Comparison of ENCODE assay signal across 23 cellular contexts in genomic region chr12:107228076-107228475, GRCh38.
DNase-seq lines count a peak whose midpoint lies in the region; ATAC-seq, FAIRE-seq and TF ChIP-seq lines count a peak whose summit lies in the region.
"Had no signal": no experiment of that assay in that cellular context is flagged by ENCODE, and none has a peak within 500 bp of the region (broad histone marks: within the 10 kb centered on the region; RNA-seq: fewer than 3 reads in every experiment).

No MANE protein-coding gene starts in this region.

- no peak overlapping the region for H2AK5ac ChIP-seq in H1 (ENCODE audit: low read depth, low read length)

- POLR2A ChIA-PET in H1 (lab: Charles Lee; ENCODE audit: partially characterized antibody): no interaction called here

- TF ChIP-seq EP300 in H1 (IDR thresholded peaks at IDR 0.05; ENCODE audit: borderline replicate concordance in 1 of 2, low read depth in 2 of 2, low read length in 2 of 2): no peak

- H2BK15ac ChIP-seq in H1 (ENCODE audit: low read length): no peak overlapping the region; the same call in 1 of the 2 replicates

- TF ChIP-seq POLR2A in H1 (IDR thresholded peaks at IDR 0.05; ENCODE audit: control extremely low read depth in 1 of 2, low read depth in 2 of 2, low read length in 2 of 2): no peak

- no peak overlapping the region for H3K14ac ChIP-seq in H1 (ENCODE audit: insufficient read length)

- peak overlapping the region; percentile 54 for H4K5ac ChIP-seq in H1 (ENCODE audit: insufficient read length, low read depth, low read length)

- H3F3A ChIP-seq in GM23338 (replicated peaks; ENCODE audit: low read depth) (no peaks in the 10 kb centered on the region), neural progenitor cell (ENCODE audit: low read depth) (no peaks in the 10 kb centered on the region)

- intact Hi-C loops in upper lobe of right lung (cut with DNase I): no loop called here

- H2BK12ac ChIP-seq in H1 (ENCODE audit: low read depth, low read length): peak overlapping the region; percentile 56; the same call in 1 of the 2 replicates

- H3K79me1 ChIP-seq in H1 (ENCODE audit: low read depth, low read length): no peaks in the 10 kb centered on the region

- no peak for TF ChIP-seq CTCF in GM23338 (conservative IDR thresholded peaks at IDR 0.05; ENCODE audit: low read depth in 2 of 2)
- no peak for TF ChIP-seq CTCF in H1 (IDR thresholded peaks at IDR 0.05; ENCODE audit: control extremely low read depth in 1 of 3, insufficient read depth in 1 of 3, low read depth in 1 of 3, low read length in 3 of 3)
- no peak for TF ChIP-seq CTCF in neural progenitor cell (IDR thresholded peaks at IDR 0.05)
- no peak for TF ChIP-seq CTCF in upper lobe of right lung (IDR thresholded peaks at IDR 0.05)

- peak overlapping the region; percentile 48 for H2BK120ac ChIP-seq in H1 (replicated peaks; ENCODE audit: low read depth, low read length)

- H3K27ac Mint-ChIP-seq in GM23338 (no peak overlapping the region), neural progenitor cell (no peak overlapping the region)
- H3K27ac Mint-ChIP-seq: B cell; CD8-positive, alpha-beta T cell; IgD-negative memory B cell had no signal

- no peak overlapping the region for H3K56ac ChIP-seq in H1 (replicated peaks; ENCODE audit: insufficient read length, low read depth, low read length)

- peak overlapping the region; percentile 41 for H4K91ac ChIP-seq in H1 (replicated peaks; ENCODE audit: insufficient read length, low read length)

- H3K9me3 Mint-ChIP-seq in GM23338 (no peaks in the 10 kb centered on the region), neural progenitor cell (no peaks in the 10 kb centered on the region)
- H3K9me3 Mint-ChIP-seq: CD8-positive, alpha-beta T cell had no signal

- no peak overlapping the region for H3K4ac ChIP-seq in H1 (replicated peaks; ENCODE audit: insufficient read length, low read depth, low read length)

- H3K27ac ChIP-seq in GM23338 (ENCODE audit: low read depth) (no peak overlapping the region), H1 (ENCODE audit: low read depth, low read length) (no peak overlapping the region), neural progenitor cell (no peak overlapping the region), upper lobe of right lung (no peak overlapping the region)
- H3K27ac ChIP-seq: 22Rv1; BLaER1 treated with 17β-estradiol and CSF1 and Interleukin-3, amounts not matched to agents 10 nM and 100 nM; GM23248 had no signal

- 0 out of 2 replicates have a peak, but pooled peaks cover 6% of the 10 kb centered on the region for H3K9me2 ChIP-seq in GM23338 (ENCODE audit: insufficient read depth)

- H3K4me2 ChIP-seq in GM23338 (no peak overlapping the region), H1 (ENCODE audit: insufficient read depth in 1 of 2, low read depth in 2 of 2, low read length in 2 of 2) (peak overlapping the region in 1 of 2 experiments; percentile 3; a peak in 1 of 4 replicates), neural progenitor cell (peak overlapping the region; percentile 53)
- H3K4me2 ChIP-seq: BLaER1 treated with 17β-estradiol and CSF1 and Interleukin-3, amounts not matched to agents 10 nM and 100 nM had no signal

- no peaks in the 10 kb centered on the region for H3K36me3 Mint-ChIP-seq in GM23338 (ENCODE audit: low read depth)
- H3K36me3 Mint-ChIP-seq in neural progenitor cell: no peaks in the 10 kb centered on the region
- H3K36me3 Mint-ChIP-seq: CD8-positive, alpha-beta T cell; IgD-negative memory B cell had no signal

- DNase-seq in GM23338 (ENCODE audit: low spot score) (no peak), H1 (ENCODE audit: low read depth in 1 of 2, low spot score in 2 of 2) (no peak), neural progenitor cell (ENCODE audit: low spot score) (peak; percentile 49), upper lobe of right lung (no peak), HPDE6-E6E7 (ENCODE audit: extremely low spot score) (no peak), DMS153 treated with DMSO at 0.1 percent for 48 hours (lab: John Stamatoyannopoulos, UW; ENCODE audit: unreplicated experiment) (no peak), 8988T (no peak)
- DNase-seq: Calu3; CD8-positive, alpha-beta T cell; DMS53; DND-41; EL; GM23248; HCEC 1CT; Karpas-422; KBM-7 had no signal

- TF ChIP-seq RAD21 in H1 (IDR thresholded peaks at IDR 0.05 in 1 of 2, conservative IDR thresholded peaks at IDR 0.05 in 1 of 2; ENCODE audit: low read depth in 2 of 2, low read length in 2 of 2): no peak

- H3K9me3 ChIP-seq in H1 (ENCODE audit: insufficient read depth in 2 of 2, low read depth in 1 of 2, low read length in 1 of 2) (no peaks in the 10 kb centered on the region), neural progenitor cell (ENCODE audit: low read depth) (no peaks in the 10 kb centered on the region), upper lobe of right lung (no peaks in the 10 kb centered on the region)
- H3K9me3 ChIP-seq: BLaER1 treated with 17β-estradiol and CSF1 and Interleukin-3, amounts not matched to agents 10 nM and 100 nM had no signal

- H3K4me1 Mint-ChIP-seq in GM23338 (peaks cover 17% of the 10 kb centered on the region), neural progenitor cell (peaks cover 9% of the 10 kb centered on the region)
- H3K4me1 Mint-ChIP-seq: B cell, IgD-negative memory B cell had no signal

- peak overlapping the region; percentile 51; the same call in 1 of the 2 replicates for H3K18ac ChIP-seq in H1 (ENCODE audit: extremely low read depth, low read length)

- H3K4me1 ChIP-seq in GM23338 (ENCODE audit: insufficient read depth): peaks cover 13% of the 10 kb centered on the region
- H3K4me1 ChIP-seq in H1 (replicated peaks in 1 of 4; ENCODE audit: control insufficient read depth in 3 of 4, insufficient read depth in 4 of 4, low read length in 3 of 4): peaks cover 0 to 11% (median 5%) of the 10 kb centered on the region in 4 experiments; a peak in 4 of 7 replicates
- peaks cover 16% of the 10 kb centered on the region for H3K4me1 ChIP-seq in neural progenitor cell
- H3K4me1 ChIP-seq in upper lobe of right lung: no peaks in the 10 kb centered on the region
- H3K4me1 ChIP-seq: BLaER1 treated with 17β-estradiol and CSF1 and Interleukin-3, amounts not matched to agents 10 nM and 100 nM had no signal

- ATAC-seq in GM23338: peak; percentile 72
- peak; percentile 25 for ATAC-seq in upper lobe of right lung
- ATAC-seq: CD8-positive, alpha-beta T cell; GM12878; HepG2 had no signal

- H3K4me3 ChIP-seq in GM23338: no peak overlapping the region
- no peak overlapping the region for H3K4me3 ChIP-seq in H1 (ENCODE audit: extremely low read depth in 1 of 4, insufficient read depth in 2 of 4, low read depth in 3 of 4, low read length in 4 of 4)
- no peak overlapping the region for H3K4me3 ChIP-seq in neural progenitor cell
- no peak overlapping the region for H3K4me3 ChIP-seq in upper lobe of right lung
- H3K4me3 ChIP-seq: BLaER1 treated with 17β-estradiol and CSF1 and Interleukin-3, amounts not matched to agents 10 nM and 100 nM; GM12878; GM23248 had no signal

- H3K4me3 Mint-ChIP-seq in GM23338 (no peak overlapping the region), neural progenitor cell (no peak overlapping the region)
- H3K4me3 Mint-ChIP-seq: B cell; CD8-positive, alpha-beta T cell; IgD-negative memory B cell had no signal

- H2BK5ac ChIP-seq in H1 (ENCODE audit: low read depth, low read length): no peak overlapping the region

- H3K9ac ChIP-seq in H1 (replicated peaks in 1 of 4; ENCODE audit: extremely low read depth in 1 of 4, low read depth in 3 of 4, low read length in 3 of 4) (no peak overlapping the region), neural progenitor cell (no peak overlapping the region)
- H3K9ac ChIP-seq: BLaER1 treated with 17β-estradiol and CSF1 and Interleukin-3, amounts not matched to agents 10 nM and 100 nM; GM23248 had no signal

- no peaks in the 10 kb centered on the region for H3K27me3 ChIP-seq in GM23338 (ENCODE audit: insufficient read depth)
- H3K27me3 ChIP-seq in H1 (replicated peaks in 1 of 4; ENCODE audit: control insufficient read depth in 3 of 4, extremely low read depth in 1 of 4, insufficient read depth in 3 of 4, low read length in 3 of 4): no peaks in the 10 kb centered on the region
- no peaks in the 10 kb centered on the region for H3K27me3 ChIP-seq in neural progenitor cell
- H3K27me3 ChIP-seq in upper lobe of right lung: no peaks in the 10 kb centered on the region
- H3K27me3 ChIP-seq: BLaER1 treated with 17β-estradiol and CSF1 and Interleukin-3, amounts not matched to agents 10 nM and 100 nM had no signal

- H3K27me3 Mint-ChIP-seq in GM23338 (ENCODE audit: insufficient read depth, low read depth, poor library complexity) (no peaks in the 10 kb centered on the region), neural progenitor cell (ENCODE audit: insufficient read depth, low read depth) (peaks cover 17% of the 10 kb centered on the region)
- H3K27me3 Mint-ChIP-seq: IgD-negative memory B cell had no signal

- H4K8ac ChIP-seq in H1 (ENCODE audit: extremely low read depth, insufficient read depth, low read length): no peak overlapping the region; the same call in 1 of the 2 replicates

- 65% methylated on average over 4 of the region's 4 CpGs; no CpG with 5 or more reads in 1 of the 2 experiments for WGBS in H1 (ENCODE audit: extremely low coverage in 1 of 2, insufficient coverage in 1 of 2, insufficient read length in 1 of 2, insufficient replicate concordance in 2 of 2, low coverage in 1 of 2, low lambda C conversion rate in 2 of 2, missing lambda C conversion rate in 1 of 2), 2 experiments

- H3K23ac ChIP-seq in H1 (ENCODE audit: insufficient read length): no peak overlapping the region

- no peaks in the 10 kb centered on the region for H3K36me3 ChIP-seq in GM23338 (ENCODE audit: insufficient read depth)
- no peaks in the 10 kb centered on the region for H3K36me3 ChIP-seq in H1 (ENCODE audit: control insufficient read depth in 2 of 4, insufficient read depth in 4 of 4, low read length in 3 of 4)
- H3K36me3 ChIP-seq in neural progenitor cell: no peaks in the 10 kb centered on the region
- no peaks in the 10 kb centered on the region for H3K36me3 ChIP-seq in upper lobe of right lung
- H3K36me3 ChIP-seq: BLaER1 treated with 17β-estradiol and CSF1 and Interleukin-3, amounts not matched to agents 10 nM and 100 nM had no signal

- CTCF ChIA-PET in H1 (lab: Charles Lee; ENCODE audit: partially characterized antibody): interaction anchor here (0.6 to 2.5 kb wide), 4 partner anchors 8 to 732 kb away, joined by 3 to 8 read pairs (median 3); no protein-coding TSS in a partner anchor

- no peak for FAIRE-seq in H1 (lab: Jason Lieb, UNC)
- FAIRE-seq: GM12878, GM19239, HepG2 had no signal

- H4K20me1 ChIP-seq in GM23338 (replicated peaks; ENCODE audit: insufficient read depth) (no peaks in the 10 kb centered on the region), H1 (replicated peaks in 1 of 2; ENCODE audit: control insufficient read depth in 1 of 2, insufficient read depth in 2 of 2, low read length in 2 of 2) (no peaks in the 10 kb centered on the region), neural progenitor cell (ENCODE audit: low read depth) (no peaks in the 10 kb centered on the region)
- H4K20me1 ChIP-seq: BLaER1 treated with 17β-estradiol and CSF1 and Interleukin-3, amounts not matched to agents 10 nM and 100 nM had no signal

- H2AFZ ChIP-seq in GM23338: peak overlapping the region; percentile 61; the same call in 1 of the 2 replicates
- H2AFZ ChIP-seq in H1 (ENCODE audit: low read length): peak overlapping the region; percentile 81
- H2AFZ ChIP-seq in neural progenitor cell (replicated peaks): peak overlapping the region; percentile 14
- H2AFZ ChIP-seq: GM23248 had no signal

- no peaks in the 10 kb centered on the region for H3K23me2 ChIP-seq in H1 (ENCODE audit: low read depth, low read length)

- H2BK20ac ChIP-seq in H1 (ENCODE audit: low read length): peak overlapping the region; percentile 51; the same call in 1 of the 2 replicates

- H3K79me2 ChIP-seq in GM23338 (replicated peaks; ENCODE audit: insufficient read depth): no peaks in the 10 kb centered on the region
- no peaks in the 10 kb centered on the region for H3K79me2 ChIP-seq in H1 (ENCODE audit: control insufficient read depth in 1 of 2, insufficient read depth in 2 of 2, low read length in 2 of 2)
- no peaks in the 10 kb centered on the region for H3K79me2 ChIP-seq in neural progenitor cell (ENCODE audit: low read depth)

Comparison
In these comparisons a context has a peak if more than half of its experiments do, and no peak if none do; other contexts are left out.
1. H2AFZ ChIP-seq: peak in every context shown above with its lines; median percentile 81 in H1; 61 in GM23338; 14 in neural progenitor cell.